ENCODE assay signal across 21 cellular contexts in the genomic region with DNA sequence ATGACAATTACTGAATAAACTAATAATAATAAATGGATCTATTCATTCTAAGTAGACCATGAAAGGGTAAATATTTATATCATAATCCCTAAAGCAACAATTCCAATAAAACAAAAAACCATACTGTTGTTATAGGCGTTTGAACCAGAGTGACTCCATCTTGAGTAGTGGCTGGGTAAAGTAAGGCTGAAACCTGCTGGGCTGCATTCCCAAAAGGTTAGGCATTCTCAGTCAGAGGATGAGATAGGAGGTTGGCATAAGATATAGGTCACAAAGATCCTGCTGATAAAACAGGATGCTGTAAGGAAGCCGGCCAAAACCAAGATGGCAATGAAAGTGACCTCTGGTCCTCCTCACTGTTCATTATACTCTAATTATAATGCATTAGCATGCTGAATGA. TPM values are rescaled to one million over a fixed set of nuclear protein-coding genes. Genes with fewer than 3 reads are reported as not detected.
DNase-seq lines count a peak whose midpoint lies in the region; ATAC-seq and TF ChIP-seq lines count a peak whose summit lies in the region.
"Had no signal": no experiment of that assay in that cellular context is flagged by ENCODE, and none has a peak within 500 bp of the region (broad histone marks: within the 10 kb centered on the region; RNA-seq: fewer than 3 reads in every experiment).

No MANE protein-coding gene starts in this region.

- H4K20me1 ChIP-seq in SK-N-SH (ENCODE audit: insufficient read depth): no peaks in the 10 kb centered on the region
- no peaks in the 10 kb centered on the region for H4K20me1 ChIP-seq in PC-9 (ENCODE audit: insufficient read depth)

- DNase-seq in SK-N-SH (no peak), PC-9 (peak; percentile 16 to 50), epithelial cell of esophagus (ENCODE audit: low read depth) (peak; percentile 64), trophoblast cell (peak; percentile 29 to 85), GM19240 (ENCODE audit: insufficient read length, low spot score) (no peak), middle frontal gyrus (ENCODE audit: extremely low spot score, low spot score) (no peak)
- no peak for DNase-seq in stimulated activated CD4-positive, alpha-beta T cell treated with anti-CD3 and anti-CD28 coated beads, Interleukin-4, amount 100 ng/mL, for 1 hour
- DNase-seq: AML-193; Caco-2; CD4-positive, alpha-beta T cell; DMS79 treated with DMSO at 0.1 percent for 48 hours; GF-D8; GM23248 had no signal

- H3F3A ChIP-seq in SK-N-SH (replicated peaks; ENCODE audit: insufficient read depth) (peaks cover 4% of the 10 kb centered on the region), PC-9 (ENCODE audit: insufficient read depth, low read depth) (no peaks in the 10 kb centered on the region)

- H3K9me2 ChIP-seq in SK-N-SH (no peaks in the 10 kb centered on the region), PC-9 (ENCODE audit: insufficient read depth) (no peaks in the 10 kb centered on the region)

- POLR2A ChIA-PET in SK-N-SH (lab: Yijun Ruan, JAX) (no interaction called here), PC-9 (lab: Charles Lee; ENCODE audit: unreplicated experiment) (no interaction called here)

- H3K9me3 ChIP-seq in SK-N-SH: no peaks in the 10 kb centered on the region
- no peaks in the 10 kb centered on the region for H3K9me3 ChIP-seq in PC-9 (ENCODE audit: insufficient read depth, low read depth)
- no peaks in the 10 kb centered on the region for H3K9me3 ChIP-seq in trophoblast cell (ENCODE audit: insufficient read depth, low read depth, low read length)
- H3K9me3 ChIP-seq: A549, Caco-2, HAP-1 had no signal

- TF ChIP-seq EP300 in SK-N-SH (IDR thresholded peaks at IDR 0.05; ENCODE audit: borderline replicate concordance in 1 of 2, low read depth in 1 of 2, low read length in 1 of 2): no peak

- no peak overlapping the region for H2BK120ac ChIP-seq in trophoblast cell (ENCODE audit: insufficient read depth, low read length, poor library complexity)

- no peak overlapping the region for H3K4me3 ChIP-seq in SK-N-SH (ENCODE audit: low read depth in 2 of 2, low read length in 1 of 2)
- H3K4me3 ChIP-seq in PC-9: no peak overlapping the region
- H3K4me3 ChIP-seq in epithelial cell of esophagus (ENCODE audit: low read length): no peak overlapping the region
- no peak overlapping the region for H3K4me3 ChIP-seq in trophoblast cell (ENCODE audit: low read depth, low read length)
- H3K4me3 ChIP-seq: A549, GM23248, HAP-1 had no signal

- TF ChIP-seq RAD21 in SK-N-SH (IDR thresholded peaks at IDR 0.05; ENCODE audit: low read length): no peak

- H2AFZ ChIP-seq in SK-N-SH (ENCODE audit: low read depth) (no peak overlapping the region), PC-9 (no peak overlapping the region), trophoblast cell (ENCODE audit: insufficient read depth, low read length, poor library complexity) (no peak overlapping the region)
- H2AFZ ChIP-seq: GM23248 had no signal

- intact Hi-C loops in PC-9 (cut with micrococcal nuclease; ENCODE audit: unreplicated experiment): no loop called here

- no TSS peak for BruUV-seq in PC-9 (replicated peaks; lab: Mats Ljungman, UMichigan)

- H2BK5ac ChIP-seq in trophoblast cell (ENCODE audit: low read depth, low read length, poor library complexity): no peak overlapping the region

- no peak for ATAC-seq in SK-N-SH treated with all-trans-retinoic acid at 6 μM for 48 hours
- ATAC-seq: A549 had no signal

- H3K4ac ChIP-seq in trophoblast cell (ENCODE audit: low read depth, low read length): no peak overlapping the region

- H3K79me1 ChIP-seq in trophoblast cell (ENCODE audit: low read length): no peaks in the 10 kb centered on the region

- H4K12ac ChIP-seq in trophoblast cell (ENCODE audit: low read depth, low read length): no peak overlapping the region

- H3K27me3 ChIP-seq in SK-N-SH (ENCODE audit: insufficient read depth) (peaks cover 8% of the 10 kb centered on the region; the same call in 1 of the 2 replicates), PC-9 (ENCODE audit: insufficient read depth, low read depth) (no peaks in the 10 kb centered on the region; the same call in 1 of the 2 replicates), trophoblast cell (ENCODE audit: insufficient read depth, low read length) (no peaks in the 10 kb centered on the region)

- no peak overlapping the region for H4K91ac ChIP-seq in trophoblast cell (ENCODE audit: low read depth, low read length)

- H3K27ac ChIP-seq in SK-N-SH (ENCODE audit: low read depth in 2 of 2, low read length in 1 of 2): peak overlapping the region in 1 of 2 experiments; percentile 48; a peak in 1 of 4 replicates
- H3K27ac ChIP-seq in PC-9: no peak overlapping the region
- H3K27ac ChIP-seq in trophoblast cell (ENCODE audit: low read depth, low read length): no peak overlapping the region
- H3K27ac ChIP-seq: 22Rv1, A549, C4-2B, GM23248 had no signal

- no peak overlapping the region for H2BK12ac ChIP-seq in trophoblast cell (ENCODE audit: low read length)

- CTCF ChIA-PET in SK-N-SH (lab: Yijun Ruan, JAX) (no interaction called here), PC-9 (lab: Charles Lee) (no interaction called here)

- H3K4me1 ChIP-seq in SK-N-SH (ENCODE audit: control insufficient read depth in 1 of 2, insufficient read depth in 2 of 2, low read depth in 1 of 2, low read length in 1 of 2) (peaks cover 0 to 5% of the 10 kb centered on the region in 2 experiments; a peak in 1 of 4 replicates), PC-9 (replicated peaks; ENCODE audit: insufficient read depth) (no peaks in the 10 kb centered on the region), trophoblast cell (ENCODE audit: control insufficient read depth in 1 of 2, insufficient read depth in 2 of 2, low read length in 2 of 2) (peaks cover 0 to 2% of the 10 kb centered on the region in 2 experiments)
- H3K4me1 ChIP-seq: A549, Caco-2, HAP-1 had no signal

- no peak overlapping the region for H3K18ac ChIP-seq in trophoblast cell (ENCODE audit: low read length)

- 2% methylated on average over 2 of the region's 2 CpGs for WGBS in SK-N-SH (ENCODE audit: low lambda C conversion rate)
- WGBS in trophoblast cell (ENCODE audit: extremely low coverage, insufficient coverage, insufficient read length): no CpG with 5 or more reads among the region's 2 CpGs

- H3K4me2 ChIP-seq in SK-N-SH (peak overlapping the region; percentile 17; the same call in 1 of the 2 replicates), PC-9 (no peak overlapping the region), trophoblast cell (ENCODE audit: low read length) (no peak overlapping the region)
- H3K4me2 ChIP-seq: A549 had no signal

- H3K9ac ChIP-seq in SK-N-SH (no peak overlapping the region), trophoblast cell (ENCODE audit: low read length) (no peak overlapping the region)
- H3K9ac ChIP-seq: GM23248 had no signal

- no peak overlapping the region for H2AK5ac ChIP-seq in trophoblast cell (ENCODE audit: low read length)

- no peak overlapping the region for H3K14ac ChIP-seq in trophoblast cell (ENCODE audit: low read length)

- H3K36me3 ChIP-seq in SK-N-SH (replicated peaks in 1 of 2; ENCODE audit: control insufficient read depth in 1 of 2, insufficient read depth in 2 of 2, low read length in 1 of 2) (no peaks in the 10 kb centered on the region), PC-9 (ENCODE audit: low read depth) (no peaks in the 10 kb centered on the region), trophoblast cell (ENCODE audit: control insufficient read depth in 1 of 2, insufficient read depth in 2 of 2, low read length in 2 of 2) (no peaks in the 10 kb centered on the region)
- H3K36me3 ChIP-seq: HAP-1 had no signal

- no peak overlapping the region for H4K8ac ChIP-seq in trophoblast cell (ENCODE audit: low read depth, low read length)

- H3K79me2 ChIP-seq in SK-N-SH (ENCODE audit: insufficient read depth) (no peaks in the 10 kb centered on the region), PC-9 (ENCODE audit: low read depth) (no peaks in the 10 kb centered on the region), trophoblast cell (ENCODE audit: control insufficient read depth, insufficient read depth, low read length, poor library complexity) (no peaks in the 10 kb centered on the region)

- H3K23ac ChIP-seq in trophoblast cell (ENCODE audit: low read length): no peak overlapping the region

- TF ChIP-seq CTCF in SK-N-SH (IDR thresholded peaks at IDR 0.05): no peak
- TF ChIP-seq CTCF in PC-9 (conservative IDR thresholded peaks at IDR 0.05): no peak
- TF ChIP-seq CTCF in epithelial cell of esophagus (IDR thresholded peaks at IDR 0.05; ENCODE audit: insufficient read depth, low read depth, low read length, missing control alignments): no peak

TF ChIP-seq in SK-N-SH, 30 proteins besides CTCF, POLR2A, EP300 and RAD21 (continues in another document):
- TF ChIP-seq YY1 (IDR thresholded peaks at IDR 0.05; ENCODE audit: low read depth) (no peak), GABPA (IDR thresholded peaks at IDR 0.05; ENCODE audit: low read depth) (no peak), JUND (IDR thresholded peaks at IDR 0.05) (no peak), ELF1 (IDR thresholded peaks at IDR 0.05) (no peak)

TF ChIP-seq in SK-N-SH treated with all-trans-retinoic acid at 6 μM for 48 hours, 23 proteins besides CTCF, POLR2A, EP300 and RAD21 (continues in another document):
- TF ChIP-seq ZFP30 (CRISPR knock-in tag; IDR thresholded peaks at IDR 0.05): no peak
- no peak for TF ChIP-seq ISL1 (CRISPR knock-in tag; IDR thresholded peaks at IDR 0.05)
- TF ChIP-seq OSR1 (CRISPR knock-in tag; IDR thresholded peaks at IDR 0.05): no peak

RNA-seq across cellular contexts. Expression of a gene that starts 8.3 kb away (rescaled TPM):
- polyA plus RNA-seq in SK-N-SH (2012; rRNA removed): not detected in 2 replicates
- polyA plus RNA-seq in SK-N-SH (2012; cell fraction: cytosol; rRNA removed): not detected in 2 replicates
- polyA plus RNA-seq in SK-N-SH (2012; cell fraction: nucleus; rRNA removed): not detected in 2 replicates
- not detected in 2 replicates for total RNA-seq in PC-9 (2021)
- not detected in 2 replicates for polyA plus RNA-seq in trophoblast cell (2013)
- total RNA-seq: Caco-2; CD4-positive, alpha-beta T cell; GM23248; H4; HT-29 had no signal
- polyA plus RNA-seq: A549, BJ, GM23248 had no signal

RNA-seq across cellular contexts. Expression of a gene that starts 8.4 kb away (rescaled TPM):
- polyA plus RNA-seq in SK-N-SH (2012; rRNA removed): not detected in 2 replicates
- not detected in 2 replicates for polyA plus RNA-seq in SK-N-SH (2012; cell fraction: cytosol; rRNA removed)
- polyA plus RNA-seq in SK-N-SH (2012; cell fraction: nucleus; rRNA removed): not detected in 2 replicates
- not detected in 2 replicates for total RNA-seq in PC-9 (2021)
- polyA plus RNA-seq in trophoblast cell (2013): not detected in 2 replicates
- total RNA-seq: Caco-2; CD4-positive, alpha-beta T cell; GM23248; H4; HT-29 had no signal
- polyA plus RNA-seq: A549, BJ, GM23248 had no signal

RNA-seq across cellular contexts. Expression of a gene that starts 22.5 kb away (rescaled TPM):
- not detected in 2 replicates for polyA plus RNA-seq in SK-N-SH (2012; rRNA removed)
- polyA plus RNA-seq in SK-N-SH (2012; cell fraction: cytosol; rRNA removed): not detected in 2 replicates
- polyA plus RNA-seq in SK-N-SH (2012; cell fraction: nucleus; rRNA removed): not detected in 2 replicates
- not detected in 2 replicates for total RNA-seq in PC-9 (2021)
- not detected in 2 replicates for polyA plus RNA-seq in trophoblast cell (2013)
- total RNA-seq: Caco-2; CD4-positive, alpha-beta T cell; GM23248; H4; HT-29 had no signal
- polyA plus RNA-seq: A549, BJ, GM23248 had no signal

RNA-seq across cellular contexts. Expression of a gene that starts 26.2 kb away (rescaled TPM):
- not detected in 2 replicates for polyA plus RNA-seq in SK-N-SH (2012; rRNA removed)
- not detected in 2 replicates for polyA plus RNA-seq in SK-N-SH (2012; cell fraction: cytosol; rRNA removed)
- not detected in 2 replicates for polyA plus RNA-seq in SK-N-SH (2012; cell fraction: nucleus; rRNA removed)
- not detected in 2 replicates for total RNA-seq in PC-9 (2021)
- not detected in 2 replicates for polyA plus RNA-seq in trophoblast cell (2013)
- total RNA-seq: Caco-2; CD4-positive, alpha-beta T cell; GM23248; H4; HT-29 had no signal
- polyA plus RNA-seq: A549, BJ, GM23248 had no signal

RNA-seq across cellular contexts. Expression of a gene that starts 50.6 kb away (rescaled TPM):
- not detected in 2 replicates for polyA plus RNA-seq in SK-N-SH (2012; rRNA removed)
- not detected in 2 replicates for polyA plus RNA-seq in SK-N-SH (2012; cell fraction: cytosol; rRNA removed)
- not detected in 2 replicates for polyA plus RNA-seq in SK-N-SH (2012; cell fraction: nucleus; rRNA removed)
- total RNA-seq in PC-9 (2021): not detected in 2 replicates
- polyA plus RNA-seq in trophoblast cell (2013): not detected in 2 replicates
- total RNA-seq: Caco-2; CD4-positive, alpha-beta T cell; GM23248; H4; HT-29 had no signal
- polyA plus RNA-seq: A549, BJ, GM23248 had no signal

Comparison
In these comparisons a context has a peak if more than half of its experiments do, and no peak if none do; other contexts are left out.
1. DNase-seq: peak in PC-9 (2 of 2), epithelial cell of esophagus (single experiment) and trophoblast cell (2 of 2); none in SK-N-SH (single experiment), GM19240 (single experiment), middle frontal gyrus (single experiment) and stimulated activated CD4-positive, alpha-beta T cell treated with anti-CD3 and anti-CD28 coated beads, Interleukin-4, amount 100 ng/mL, for 1 hour (single experiment).